9 cellular contexts compared by ENCODE assay signal in genomic region chr4:119025440-119025839, GRCh38.
DNase-seq lines count a peak whose midpoint lies in the region; ATAC-seq lines count a peak whose summit lies in the region.
"Had no signal": no experiment of that assay in that cellular context is flagged by ENCODE, and none has a peak within 500 bp of the region (broad histone marks: within the 10 kb centered on the region; RNA-seq: fewer than 3 reads in every experiment).

No MANE protein-coding gene starts in this region.

- no peaks in the 10 kb centered on the region for H3K27me3 ChIP-seq in aorta (ENCODE audit: control insufficient read depth in 1 of 2, insufficient read depth in 2 of 2, low read length in 1 of 2)

- H3K27ac Mint-ChIP-seq in activated CD4-positive, alpha-beta T cell treated with anti-CD3 and anti-CD28 coated beads for 36 hours: no peak overlapping the region
- H3K27ac Mint-ChIP-seq: stimulated activated memory B cell treated with anti-CD40 and anti-IgM and Interleukin-4, amounts not matched to agents 10 μg/mL and 1 μg/mL and 100 μg/mL, for 72 hours had no signal

- no peaks in the 10 kb centered on the region for H3K4me1 Mint-ChIP-seq in activated CD4-positive, alpha-beta T cell treated with anti-CD3 and anti-CD28 coated beads for 36 hours
- H3K4me1 Mint-ChIP-seq: stimulated activated memory B cell treated with anti-CD40 and anti-IgM and Interleukin-4, amounts not matched to agents 10 μg/mL and 1 μg/mL and 100 μg/mL, for 72 hours had no signal

- H3K4me1 ChIP-seq in mesodermal cell (ENCODE audit: control insufficient read depth, insufficient read depth, low read length, poor library complexity, severe bottlenecking): peaks cover 10% of the 10 kb centered on the region
- peaks cover 0 to 4% of the 10 kb centered on the region in 2 donors for H3K4me1 ChIP-seq in aorta (ENCODE audit: control insufficient read depth in 1 of 2, insufficient read depth in 2 of 2, low read length in 2 of 2)

- DNase-seq in Right ventricle myocardium superior (no peak), Right ventricle myocardium inferior (ENCODE audit: missing footprints) (no peak), caudate nucleus (lab: John Stamatoyannopoulos, UW) (peak in 5 of 61 donors; percentile 5 to 59 (median 9)), aorta (peak; percentile 50 to 77), germinal center (ENCODE audit: low spot score) (no peak)
- DNase-seq in activated CD4-positive, alpha-beta T cell treated with anti-CD3 and anti-CD28 coated beads for 36 hours: no peak
- no peak for DNase-seq in activated CD4-positive, alpha-beta T cell treated with anti-CD3 and anti-CD28 coated beads, Interleukin-2, amount 50 U/mL, for 1 hour

- no peaks in the 10 kb centered on the region for H3K27me3 Mint-ChIP-seq in activated CD4-positive, alpha-beta T cell treated with anti-CD3 and anti-CD28 coated beads for 36 hours

- ATAC-seq in Right ventricle myocardium superior (ENCODE audit: poor library complexity) (peak; percentile 51), Right ventricle myocardium inferior (no peak), aorta (ENCODE audit: low FRiP score) (no peak)
- ATAC-seq in activated CD4-positive, alpha-beta T cell treated with anti-CD3 and anti-CD28 coated beads for 36 hours: no peak
- ATAC-seq: stimulated activated memory B cell treated with anti-CD40 and anti-IgM and Interleukin-4, amounts not matched to agents 10 μg/mL and 1 μg/mL and 100 μg/mL, for 72 hours had no signal

- H3K27ac ChIP-seq in caudate nucleus (ENCODE audit: low read depth, low read length) (peak overlapping the region; percentile 83), mesodermal cell (ENCODE audit: low read depth, low read length, severe bottlenecking) (peak overlapping the region; percentile 45), aorta (ENCODE audit: low read depth in 1 of 2, low read length in 2 of 2) (peak overlapping the region in 1 of 2 donors; percentile 87)

- intact Hi-C loops in Right ventricle myocardium superior (cut with DNase I): no loop called here
- intact Hi-C loops in Right ventricle myocardium inferior (cut with DNase I): no loop called here
- intact Hi-C loops in aorta (cut with DNase I): no loop called here
- intact Hi-C loops in activated CD4-positive, alpha-beta T cell treated with anti-CD3 and anti-CD28 coated beads for 36 hours (cut with DNase I, micrococcal nuclease): no loop called here

- CTCF ChIA-PET in activated CD4-positive, alpha-beta T cell treated with anti-CD3 and anti-CD28 coated beads for 36 hours (lab: Charles Lee): interaction anchor here (0.5 to 2.0 kb wide), 6 partner anchors 9 to 124 kb away, joined by 3 to 7 read pairs (median 4); no protein-coding TSS in a partner anchor

- no CpG with 5 or more reads among the region's 3 CpGs for WGBS in mesodermal cell (ENCODE audit: insufficient coverage in 2 of 2), 2 experiments
- 2 to 4% methylated on average over 3 of the region's 3 CpGs for WGBS in aorta, 2 donors

- H3K4me3 Mint-ChIP-seq in activated CD4-positive, alpha-beta T cell treated with anti-CD3 and anti-CD28 coated beads for 36 hours: no peak overlapping the region
- H3K4me3 Mint-ChIP-seq: stimulated activated memory B cell treated with anti-CD40 and anti-IgM and Interleukin-4, amounts not matched to agents 10 μg/mL and 1 μg/mL and 100 μg/mL, for 72 hours had no signal

- POLR2A ChIA-PET in activated CD4-positive, alpha-beta T cell treated with anti-CD3 and anti-CD28 coated beads for 36 hours (lab: Charles Lee): no interaction called here

- H3K4me3 ChIP-seq in mesodermal cell (ENCODE audit: extremely low read depth, insufficient read depth, low read length, poor library complexity, severe bottlenecking) (no peak overlapping the region), aorta (ENCODE audit: low read length in 2 of 2) (peak overlapping the region in 1 of 2 donors; percentile 30)

- H3K36me3 ChIP-seq in mesodermal cell (ENCODE audit: control insufficient read depth, insufficient read depth, low read length): no peaks in the 10 kb centered on the region
- H3K36me3 ChIP-seq in aorta (ENCODE audit: control insufficient read depth in 1 of 2, insufficient read depth in 2 of 2, low read length in 1 of 2): peaks cover 0 to 5% of the 10 kb centered on the region in 2 donors

- no peaks in the 10 kb centered on the region for H3K9me3 Mint-ChIP-seq in activated CD4-positive, alpha-beta T cell treated with anti-CD3 and anti-CD28 coated beads for 36 hours (ENCODE audit: low read depth)
- H3K9me3 Mint-ChIP-seq: stimulated activated memory B cell treated with anti-CD40 and anti-IgM and Interleukin-4, amounts not matched to agents 10 μg/mL and 1 μg/mL and 100 μg/mL, for 72 hours had no signal

- no peaks in the 10 kb centered on the region for H3K9me3 ChIP-seq in mesodermal cell (ENCODE audit: control insufficient read depth, low read length)
- no peaks in the 10 kb centered on the region for H3K9me3 ChIP-seq in aorta (ENCODE audit: control insufficient read depth, low read length)

- no peaks in the 10 kb centered on the region for H3K36me3 Mint-ChIP-seq in activated CD4-positive, alpha-beta T cell treated with anti-CD3 and anti-CD28 coated beads for 36 hours (ENCODE audit: low read depth)
- H3K36me3 Mint-ChIP-seq: stimulated activated memory B cell treated with anti-CD40 and anti-IgM and Interleukin-4, amounts not matched to agents 10 μg/mL and 1 μg/mL and 100 μg/mL, for 72 hours had no signal

Comparison
In these comparisons a context has a peak if more than half of its experiments do, and no peak if none do; other contexts are left out.
1. DNase-seq: peak in aorta (2 of 2); none in Right ventricle myocardium superior (single experiment), Right ventricle myocardium inferior (single experiment), activated CD4-positive, alpha-beta T cell treated with anti-CD3 and anti-CD28 coated beads for 36 hours (single experiment), activated CD4-positive, alpha-beta T cell treated with anti-CD3 and anti-CD28 coated beads, Interleukin-2, amount 50 U/mL, for 1 hour (single experiment) and germinal center (single experiment).